ENCODE assay signal across 24 cellular contexts in genomic region chr7:50185188-50185587, GRCh38.
DNase-seq lines count a peak whose midpoint lies in the region; ATAC-seq and TF ChIP-seq lines count a peak whose summit lies in the region.
"Had no signal": no experiment of that assay in that cellular context is flagged by ENCODE, and none has a peak within 500 bp of the region (broad histone marks: within the 10 kb centered on the region; RNA-seq: fewer than 3 reads in every experiment).

No MANE protein-coding gene starts in this region.

- no peak overlapping the region for H2AFZ ChIP-seq in neuronal stem cell (ENCODE audit: low read length)
- H2AFZ ChIP-seq: parathyroid adenoma had no signal

- H3K14ac ChIP-seq in neuronal stem cell (ENCODE audit: low read length) = no peak overlapping the region

- no peak overlapping the region for H2BK12ac ChIP-seq in neuronal stem cell (ENCODE audit: low read length)

- H3K9ac ChIP-seq in BLaER1 = no peak overlapping the region
- no peak overlapping the region for H3K9ac ChIP-seq in neuronal stem cell (ENCODE audit: low read depth, low read length, poor library complexity)
- H3K9ac ChIP-seq: parathyroid adenoma had no signal

- no peak overlapping the region for H2BK5ac ChIP-seq in neuronal stem cell (ENCODE audit: low read length)

- H3K23ac ChIP-seq in neuronal stem cell (ENCODE audit: low read depth, low read length, poor library complexity) = no peak overlapping the region

- H3K27ac ChIP-seq in BLaER1 = 0 out of 2 replicates have a peak overlapping the region, but pooled peaks have one; percentile 4
- H3K27ac ChIP-seq in neuronal stem cell (replicated peaks; ENCODE audit: low read length) = no peak overlapping the region
- H3K27ac ChIP-seq: adrenal gland, brain microvascular endothelial cell, esophagus muscularis mucosa, parathyroid adenoma, RWPE1 had no signal

- peak; percentile 16 for ATAC-seq in mucosa of descending colon
- no peak for ATAC-seq in HG03460 (IDR thresholded peaks at IDR 0.05; ENCODE audit: unreplicated experiment)
- ATAC-seq: effector memory CD8-positive, alpha-beta T cell had no signal

- H4K91ac ChIP-seq in neuronal stem cell (ENCODE audit: low read depth, low read length, poor library complexity) = no peak overlapping the region

- no peak overlapping the region for H2AK5ac ChIP-seq in neuronal stem cell (ENCODE audit: low read depth, low read length)

- peak; percentile 73 to 75 for DNase-seq in Kasumi-1 (lab: John Stamatoyannopoulos, UW)
- peak; percentile 42 for DNase-seq in globus pallidus (ENCODE audit: low spot score)
- no peak for DNase-seq in mucosa of descending colon
- no peak for DNase-seq in neuronal stem cell (ENCODE audit: low spot score)
- no peak for DNase-seq in activated T-cell treated with anti-CD3 and anti-CD28 coated beads for 4 hours
- DNase-seq: activated B cell treated with CpG ODN at 0.5 μM for 24 hours; activated CD4-positive, alpha-beta memory T cell treated with anti-CD3 and anti-CD28 coated beads, Interleukin-2, amount 10 ng/mL, durations not matched to agents 7 days and 5 days; activated naive CD4-positive, alpha-beta T cell; activated T-cell treated with anti-CD3 and anti-CD28 coated beads, Interleukin-2, amount 50 U/mL, for 1 hour; brain microvascular endothelial cell; DMS53; effector memory CD8-positive, alpha-beta T cell; GF-D8; IMR-90; mesendoderm; natural killer cell; NCI-H2171; NCI-H524 treated with DMSO at 0.1 percent for 48 hours had no signal

- no peak overlapping the region for H3K4me2 ChIP-seq in BLaER1
- H3K4me2 ChIP-seq in neuronal stem cell (ENCODE audit: insufficient read depth, low read length, poor library complexity, severe bottlenecking) = no peak overlapping the region

- no peak overlapping the region for H2BK120ac ChIP-seq in neuronal stem cell (ENCODE audit: low read depth, low read length)

- H4K20me1 ChIP-seq in BLaER1 = no peaks in the 10 kb centered on the region

- intact Hi-C loops in mucosa of descending colon (cut with DNase I, micrococcal nuclease) = no loop called here

- H3K27me3 ChIP-seq in BLaER1 (no peaks in the 10 kb centered on the region), neuronal stem cell (ENCODE audit: control insufficient read depth in 3 of 3, insufficient read depth in 3 of 3, low read depth in 1 of 3, low read length in 3 of 3) (no peaks in the 10 kb centered on the region)
- H3K27me3 ChIP-seq: adrenal gland, brain microvascular endothelial cell had no signal

- H2BK15ac ChIP-seq in neuronal stem cell (ENCODE audit: low read length) = no peak overlapping the region

- H3K36me3 ChIP-seq in BLaER1 (no peaks in the 10 kb centered on the region), mucosa of descending colon (ENCODE audit: low read depth) (no peaks in the 10 kb centered on the region), neuronal stem cell (replicated peaks in 1 of 2; ENCODE audit: control insufficient read depth in 2 of 2, insufficient read depth in 2 of 2, low read length in 2 of 2) (no peaks in the 10 kb centered on the region)
- H3K36me3 ChIP-seq: adrenal gland, brain microvascular endothelial cell, esophagus muscularis mucosa had no signal

- H3K79me1 ChIP-seq in neuronal stem cell (ENCODE audit: low read depth, low read length) = no peaks in the 10 kb centered on the region

- peaks cover 19% of the 10 kb centered on the region for H3K9me3 ChIP-seq in BLaER1
- no peaks in the 10 kb centered on the region for H3K9me3 ChIP-seq in mucosa of descending colon
- no peaks in the 10 kb centered on the region for H3K9me3 ChIP-seq in neuronal stem cell (replicated peaks in 1 of 2; ENCODE audit: control insufficient read depth in 2 of 2, insufficient read depth in 1 of 2, low read depth in 1 of 2, low read length in 2 of 2)
- H3K9me3 ChIP-seq: adrenal gland, esophagus muscularis mucosa had no signal

- no peak for TF ChIP-seq CTCF in mucosa of descending colon (IDR thresholded peaks at IDR 0.05)

- no CpG with 5 or more reads among the region's 3 CpGs for WGBS in neuronal stem cell (ENCODE audit: extremely low coverage in 2 of 2, insufficient read length in 2 of 2, insufficient replicate concordance in 1 of 2), 2 donors

- H3K4me3 ChIP-seq in BLaER1 (no peak overlapping the region), mucosa of descending colon (no peak overlapping the region), neuronal stem cell (ENCODE audit: low read length in 2 of 2) (no peak overlapping the region)
- H3K4me3 ChIP-seq: adrenal gland, esophagus muscularis mucosa had no signal

- H4K8ac ChIP-seq in neuronal stem cell (ENCODE audit: low read depth, low read length) = no peak overlapping the region

- peaks cover 30% of the 10 kb centered on the region for H3K4me1 ChIP-seq in BLaER1
- no peaks in the 10 kb centered on the region for H3K4me1 ChIP-seq in mucosa of descending colon (ENCODE audit: low read depth)
- H3K4me1 ChIP-seq in neuronal stem cell (ENCODE audit: control insufficient read depth in 2 of 2, insufficient read depth in 1 of 2, low read depth in 1 of 2, low read length in 2 of 2) = no peaks in the 10 kb centered on the region
- H3K4me1 ChIP-seq: adrenal gland, esophagus muscularis mucosa, parathyroid adenoma had no signal

- no peak overlapping the region for H3K18ac ChIP-seq in neuronal stem cell (ENCODE audit: low read length)

- H3K4ac ChIP-seq in neuronal stem cell (ENCODE audit: low read length) = no peak overlapping the region

Comparison
In these comparisons a context has a peak if more than half of its experiments do, and no peak if none do; other contexts are left out.
1. DNase-seq: peak in Kasumi-1 (2 of 2) and globus pallidus (single experiment); none in mucosa of descending colon (0 of 3), neuronal stem cell (single experiment) and activated T-cell treated with anti-CD3 and anti-CD28 coated beads for 4 hours (single experiment).